Comparison of ENCODE assay signal across 16 cellular contexts in genomic region chr4:155624478-155624877, GRCh38. TPM values are rescaled to one million over a fixed set of nuclear protein-coding genes. Genes with fewer than 3 reads are reported as not detected.
A peak's percentile ranks its signal among the peaks of the same experiment; 100 is the strongest.
DNase-seq lines count a peak whose midpoint lies in the region; ATAC-seq and TF ChIP-seq lines count a peak whose summit lies in the region.
"Had no signal": no experiment of that assay in that cellular context is flagged by ENCODE, and none has a peak within 500 bp of the region (broad histone marks: within the 10 kb centered on the region; RNA-seq: fewer than 3 reads in every experiment).

No MANE protein-coding gene starts in this region.

- no peak overlapping the region for H3K4me2 ChIP-seq in MM.1S (ENCODE audit: low read depth, low read length)
- H3K4me2 ChIP-seq: SK-N-SH had no signal

- H3K27me3 ChIP-seq in MM.1S (replicated peaks; ENCODE audit: insufficient read depth, low read length) (no peaks in the 10 kb centered on the region), sigmoid colon (no peaks in the 10 kb centered on the region)

- intact Hi-C loops in sigmoid colon (cut with DNase I), result no loop called here

- no peaks in the 10 kb centered on the region for H4K20me1 ChIP-seq in MM.1S (ENCODE audit: insufficient read depth, low read length)

- H3F3A ChIP-seq in MM.1S (ENCODE audit: insufficient read depth, low read length), result no peaks in the 10 kb centered on the region

- no peaks in the 10 kb centered on the region for H3K79me2 ChIP-seq in MM.1S (ENCODE audit: low read length)

- H3K27ac ChIP-seq in MM.1S (ENCODE audit: low read length), result no peak overlapping the region
- no peak overlapping the region for H3K27ac ChIP-seq in sigmoid colon
- H3K27ac ChIP-seq: thoracic aorta had no signal

- no peaks in the 10 kb centered on the region for H3K9me3 ChIP-seq in MM.1S (replicated peaks; ENCODE audit: insufficient read depth, low read length)
- H3K9me3 ChIP-seq in sigmoid colon, result no peaks in the 10 kb centered on the region
- H3K9me3 ChIP-seq: SK-N-SH, thoracic aorta had no signal

- ATAC-seq in GM19023 (IDR thresholded peaks at IDR 0.05; ENCODE audit: unreplicated experiment) (peak; percentile 83), GM21786 (IDR thresholded peaks at IDR 0.05; ENCODE audit: unreplicated experiment) (peak; percentile 96), HG03159 (IDR thresholded peaks at IDR 0.05; ENCODE audit: unreplicated experiment) (peak; percentile 99)
- ATAC-seq: activated T-cell treated with anti-CD3 and anti-CD28 coated beads, Interleukin-2, amount 50 U/mL, for 72 hours had no signal

- no peak for TF ChIP-seq EP300 in sigmoid colon (IDR thresholded peaks at IDR 0.05)

- no peaks in the 10 kb centered on the region for H3K9me2 ChIP-seq in MM.1S (replicated peaks; ENCODE audit: insufficient read depth, low read length)
- H3K9me2 ChIP-seq: SK-N-SH had no signal

- H3K36me3 ChIP-seq in MM.1S (replicated peaks; ENCODE audit: insufficient read depth, low read length) (no peaks in the 10 kb centered on the region), sigmoid colon (no peaks in the 10 kb centered on the region)
- H3K36me3 ChIP-seq: thoracic aorta had no signal

- no peak for TF ChIP-seq POLR2A in sigmoid colon (IDR thresholded peaks at IDR 0.05)

- no peak for TF ChIP-seq CTCF in MM.1S (IDR thresholded peaks at IDR 0.05; ENCODE audit: low read length)
- no peak for TF ChIP-seq CTCF in sigmoid colon (IDR thresholded peaks at IDR 0.05)

- DNase-seq in kidney glomerular epithelial cell (lab: John Stamatoyannopoulos, UW) (peak; percentile 71), MM.1S (no peak), NCI-H748 (lab: John Stamatoyannopoulos, UW; ENCODE audit: unreplicated experiment) (no peak), sigmoid colon (no peak), pons (ENCODE audit: low spot score) (no peak)
- DNase-seq: activated T-cell treated with anti-CD3 and anti-CD28 coated beads, Interleukin-2, amount 50 U/mL, for 72 hours; CD4-positive, alpha-beta memory T cell; H7; hippocampal formation; midbrain; NCI-H526 treated with DMSO at 0.1 percent for 48 hours; SK-N-SH had no signal

- H3K4me3 ChIP-seq in MM.1S (ENCODE audit: low read length) (no peak overlapping the region), sigmoid colon (no peak overlapping the region)
- H3K4me3 ChIP-seq: thoracic aorta had no signal

- H3K4me1 ChIP-seq in MM.1S (ENCODE audit: low read length) (no peaks in the 10 kb centered on the region), sigmoid colon (peaks cover 0 to 8% (median 6%) of the 10 kb centered on the region in 4 donors)

- no peak overlapping the region for H3K9ac ChIP-seq in MM.1S (ENCODE audit: low read length)
- H3K9ac ChIP-seq: SK-N-SH had no signal

- no peak overlapping the region for H2AFZ ChIP-seq in MM.1S (ENCODE audit: low read length)

RNA-seq across cellular contexts. Expression of gene GUCY1A1, which starts 42.2 kb away (rescaled TPM):
- 100 to 1,000 TPM in 3 of 4 donors, 10 to 100 TPM in 1; 87.5 to 254 (median 177) TPM for total RNA-seq in sigmoid colon
- polyA plus RNA-seq in sigmoid colon, result 1 to 10 TPM; 1.2 to 10.0 (median 3.6) TPM
- total RNA-seq: CD4-positive, alpha-beta memory T cell had no signal
- polyA plus RNA-seq: CD4-positive, alpha-beta memory T cell had no signal
